8 cellular contexts compared by ENCODE assay signal in the genomic region with DNA sequence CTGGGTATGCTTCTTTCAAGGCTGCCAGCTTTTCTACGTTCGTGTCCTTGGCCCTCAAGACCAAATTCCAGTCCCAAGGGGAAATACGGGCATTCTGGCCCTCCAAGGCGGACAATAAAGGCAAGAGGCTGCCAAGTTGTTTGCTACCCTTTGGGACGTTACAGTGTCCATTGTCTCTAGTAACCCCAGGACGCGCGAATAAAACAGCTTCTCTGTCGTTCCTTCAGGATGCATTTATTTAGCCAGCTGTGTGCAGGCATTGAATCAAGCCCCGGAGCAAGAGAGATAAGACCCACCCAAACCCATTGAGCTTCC. TPM values are rescaled to one million over a fixed set of nuclear protein-coding genes. Genes with fewer than 3 reads are reported as not detected.
DNase-seq lines count a peak whose midpoint lies in the region; ATAC-seq and TF ChIP-seq lines count a peak whose summit lies in the region.

No MANE protein-coding gene starts in this region.

- TF ChIP-seq CTCF in GM12864 (IDR thresholded peaks at IDR 0.05; ENCODE audit: low read depth, low read length, missing control alignments) (no peak), fibroblast of mammary gland (conservative IDR thresholded peaks at IDR 0.05; ENCODE audit: control insufficient read depth, insufficient read depth, low read depth, low read length) (no peak), retinal pigment epithelial cell (conservative IDR thresholded peaks at IDR 0.05; ENCODE audit: low read depth, low read length) (no peak)

- DNase-seq in GM12864 (ENCODE audit: low read depth): no peak
- DNase-seq in SK-N-MC (ENCODE audit: low read depth, low spot score): no peak
- no peak for DNase-seq in fibroblast of mammary gland (ENCODE audit: low read depth)
- DNase-seq in retinal pigment epithelial cell (ENCODE audit: low read depth): no peak
- DNase-seq in HT-29 (ENCODE audit: low spot score): no peak
- no peak for DNase-seq in COLO829 (ENCODE audit: low spot score)

- H3K9me3 ChIP-seq in SK-N-MC (ENCODE audit: low read depth, low read length): no peaks in the 10 kb centered on the region

- ATAC-seq in HG03442 (IDR thresholded peaks at IDR 0.05; ENCODE audit: unreplicated experiment) (no peak), HG03039 (IDR thresholded peaks at IDR 0.05; ENCODE audit: unreplicated experiment) (no peak)

- H3K9ac ChIP-seq in SK-N-MC (ENCODE audit: insufficient read length): peak overlapping the region; percentile 83

- H3K27ac ChIP-seq in SK-N-MC: peak overlapping the region; percentile 54; the same call in 1 of the 2 replicates

- H3K36me3 ChIP-seq in SK-N-MC (ENCODE audit: insufficient read depth, low read length): peaks cover 7% of the 10 kb centered on the region; the same call in 1 of the 2 replicates

- H3K4me3 ChIP-seq in GM12864 (ENCODE audit: low read depth, low read length) (peak overlapping the region; percentile 86), SK-N-MC (peak overlapping the region; percentile 93), fibroblast of mammary gland (ENCODE audit: control insufficient read depth, low read depth, low read length) (peak overlapping the region; percentile 90), retinal pigment epithelial cell (ENCODE audit: low read length) (peak overlapping the region; percentile 73)

RNA-seq across cellular contexts. Expression of a gene that starts 0.6 kb away (rescaled TPM):
- 61.7 and 66.4 TPM in 2 replicates for total RNA-seq in HT-29 (2014; rRNA removed; shearing (Covaris generic))

RNA-seq across cellular contexts. Expression of a gene that starts 25.6 kb away (rescaled TPM):
- 10.2 and 10.6 TPM in 2 replicates for total RNA-seq in HT-29 (2014; rRNA removed; shearing (Covaris generic))

RNA-seq across cellular contexts. Expression of a gene that starts 33.7 kb away (rescaled TPM):
- 127 and 169 TPM in 2 replicates for total RNA-seq in HT-29 (2014; rRNA removed; shearing (Covaris generic))

RNA-seq across cellular contexts. Expression of a gene that starts 34.0 kb away (rescaled TPM):
- total RNA-seq in HT-29 (2014; rRNA removed; shearing (Covaris generic)): 8.9 and 9.2 TPM in 2 replicates

RNA-seq across cellular contexts. Expression of a gene that starts 40.5 kb away (rescaled TPM):
- 27.5 and 36.2 TPM in 2 replicates for total RNA-seq in HT-29 (2014; rRNA removed; shearing (Covaris generic))
